28 cellular contexts compared by ENCODE assay signal in genomic region chr17:76496464-76496863, GRCh38. TPM values are rescaled to one million over a fixed set of nuclear protein-coding genes. Genes with fewer than 3 reads are reported as not detected.
DNase-seq lines count a peak whose midpoint lies in the region; ATAC-seq and TF ChIP-seq lines count a peak whose summit lies in the region.
"Had no signal": no experiment of that assay in that cellular context is flagged by ENCODE, and none has a peak within 500 bp of the region (broad histone marks: within the 10 kb centered on the region; RNA-seq: fewer than 3 reads in every experiment).

No MANE protein-coding gene starts in this region.

- H3K9me3 Mint-ChIP-seq in activated naive CD8-positive, alpha-beta T cell treated with anti-CD3 and anti-CD28 coated beads, Interleukin-2, amount 10 ng/mL, durations not matched to agents 7 days and 5 days, result no peaks in the 10 kb centered on the region
- H3K9me3 Mint-ChIP-seq in activated naive CD8-positive, alpha-beta T cell treated with anti-CD3 and anti-CD28 coated beads for 36 hours, result no peaks in the 10 kb centered on the region
- H3K9me3 Mint-ChIP-seq in immature natural killer cell (no peaks in the 10 kb centered on the region), H9 (no peaks in the 10 kb centered on the region; a peak in 1 of 5 replicates)
- H3K9me3 Mint-ChIP-seq: CD4-positive, CD25-positive, alpha-beta regulatory T cell; naive thymus-derived CD8-positive, alpha-beta T cell had no signal

- TF ChIP-seq CTCF in RWPE1 (conservative IDR thresholded peaks at IDR 0.05; ENCODE audit: low read depth) (no peak), H9 (conservative IDR thresholded peaks at IDR 0.05) (no peak)

- no peak overlapping the region for H3K56ac ChIP-seq in H9 (ENCODE audit: insufficient read length, low read depth, low read length)

- no peaks in the 10 kb centered on the region for H3K9me3 ChIP-seq in H9 (ENCODE audit: control insufficient read depth, low read depth, low read length)
- H3K9me3 ChIP-seq: thoracic aorta had no signal

- WGBS in H9 (ENCODE audit: extremely low coverage, insufficient read length, low lambda C conversion rate), result no CpG with 5 or more reads among the region's 6 CpGs

- no peak overlapping the region for H3K4me2 ChIP-seq in H9 (ENCODE audit: insufficient read depth, insufficient read length, low read length)

- H3K36me3 Mint-ChIP-seq in activated naive CD8-positive, alpha-beta T cell treated with anti-CD3 and anti-CD28 coated beads, Interleukin-2, amount 10 ng/mL, durations not matched to agents 7 days and 5 days, result no peaks in the 10 kb centered on the region
- peaks cover 2% of the 10 kb centered on the region for H3K36me3 Mint-ChIP-seq in activated naive CD8-positive, alpha-beta T cell treated with anti-CD3 and anti-CD28 coated beads for 36 hours
- H3K36me3 Mint-ChIP-seq in immature natural killer cell, result peaks cover 3 to 7% (median 4%) of the 10 kb centered on the region in 3 donors
- H3K36me3 Mint-ChIP-seq in H9 (ENCODE audit: insufficient read depth in 1 of 3, low read depth in 3 of 3), result no peaks in the 10 kb centered on the region; a peak in 2 of 7 replicates
- H3K36me3 Mint-ChIP-seq: CD4-positive, CD25-positive, alpha-beta regulatory T cell; naive thymus-derived CD8-positive, alpha-beta T cell had no signal

- no peak overlapping the region for H3K4me3 Mint-ChIP-seq in activated naive CD8-positive, alpha-beta T cell treated with anti-CD3 and anti-CD28 coated beads, Interleukin-2, amount 10 ng/mL, durations not matched to agents 7 days and 5 days
- H3K4me3 Mint-ChIP-seq in activated naive CD8-positive, alpha-beta T cell treated with anti-CD3 and anti-CD28 coated beads for 36 hours, result no peak overlapping the region
- H3K4me3 Mint-ChIP-seq in immature natural killer cell, result peak overlapping the region in 4 of 5 donors; percentile 21 to 61 (median 52)
- no peak overlapping the region for H3K4me3 Mint-ChIP-seq in H9

- no peak overlapping the region for H3K9ac ChIP-seq in H9 (ENCODE audit: extremely low read depth, insufficient read length, low read length)
- H3K9ac ChIP-seq: parathyroid adenoma had no signal

- no peak overlapping the region for H4K91ac ChIP-seq in H9 (ENCODE audit: insufficient read length, low read depth, low read length)

- no peak overlapping the region for H4K5ac ChIP-seq in H9 (ENCODE audit: insufficient read length, low read depth, low read length)

- H4K20me1 ChIP-seq in H9 (ENCODE audit: control insufficient read depth, insufficient read depth, insufficient read length), result no peaks in the 10 kb centered on the region

- H3K23ac ChIP-seq in H9 (ENCODE audit: insufficient read length, low read depth, low read length), result no peak overlapping the region

- H2AK5ac ChIP-seq in H9 (ENCODE audit: insufficient read length, low read length), result no peak overlapping the region

- H3K14ac ChIP-seq in H9 (ENCODE audit: insufficient read depth, low read length), result no peak overlapping the region

- peaks cover 9% of the 10 kb centered on the region for H3K23me2 ChIP-seq in H9 (ENCODE audit: insufficient read length, low read depth, low read length, poor library complexity, severe bottlenecking)

- no peak for DNase-seq in activated naive CD8-positive, alpha-beta T cell treated with anti-CD3 and anti-CD28 coated beads, Interleukin-2, amount 10 ng/mL, durations not matched to agents 7 days and 5 days
- DNase-seq in activated naive CD8-positive, alpha-beta T cell treated with anti-CD3 and anti-CD28 coated beads for 36 hours, result no peak
- DNase-seq in RWPE1 (ENCODE audit: low spot score) (no peak), immature natural killer cell (no peak), H9 (no peak), NCI-H2171 treated with DMSO at 0.1 percent for 48 hours (lab: John Stamatoyannopoulos, UW) (no peak), NOMO-1 (lab: John Stamatoyannopoulos, UW; ENCODE audit: unreplicated experiment in 2 of 2) (no peak)
- DNase-seq: ACHN; activated CD8-positive, alpha-beta memory T cell treated with anti-CD3 and anti-CD28 coated beads for 24 hours; CD4-positive, CD25-positive, alpha-beta regulatory T cell; erythroblast; GF-D8; Kasumi-1; naive thymus-derived CD8-positive, alpha-beta T cell; NCI-H1048; NCI-H1930; NCI-H345; T1000 had no signal

- H3K27me3 Mint-ChIP-seq in activated naive CD8-positive, alpha-beta T cell treated with anti-CD3 and anti-CD28 coated beads, Interleukin-2, amount 10 ng/mL, durations not matched to agents 7 days and 5 days, result no peaks in the 10 kb centered on the region
- no peaks in the 10 kb centered on the region for H3K27me3 Mint-ChIP-seq in activated naive CD8-positive, alpha-beta T cell treated with anti-CD3 and anti-CD28 coated beads for 36 hours
- H3K27me3 Mint-ChIP-seq in immature natural killer cell (ENCODE audit: low read depth in 3 of 3) (peaks cover 16 to 34% (median 29%) of the 10 kb centered on the region in 3 donors), H9 (ENCODE audit: low read depth) (peaks cover 7% of the 10 kb centered on the region)
- H3K27me3 Mint-ChIP-seq: CD4-positive, CD25-positive, alpha-beta regulatory T cell; naive thymus-derived CD8-positive, alpha-beta T cell had no signal

- no peak overlapping the region for H3T11ph ChIP-seq in H9 (ENCODE audit: low read length)

- H3K27ac Mint-ChIP-seq in activated naive CD8-positive, alpha-beta T cell treated with anti-CD3 and anti-CD28 coated beads, Interleukin-2, amount 10 ng/mL, durations not matched to agents 7 days and 5 days, result peak overlapping the region; percentile 34
- H3K27ac Mint-ChIP-seq in activated naive CD8-positive, alpha-beta T cell treated with anti-CD3 and anti-CD28 coated beads for 36 hours, result no peak overlapping the region
- H3K27ac Mint-ChIP-seq in immature natural killer cell (peak overlapping the region; percentile 99 to 100 (median 100)), H9 (no peak overlapping the region)

- no peak overlapping the region for H3K18ac ChIP-seq in H9 (ENCODE audit: insufficient read length, low read depth, low read length)

- no peak overlapping the region for H2AFZ ChIP-seq in H9 (ENCODE audit: low read length)
- H2AFZ ChIP-seq: parathyroid adenoma had no signal

- no peak overlapping the region for H2BK5ac ChIP-seq in H9 (ENCODE audit: insufficient read length, low read length)

- H4K8ac ChIP-seq in H9 (replicated peaks; ENCODE audit: insufficient read length, low read depth, low read length), result no peak overlapping the region

- H3K79me1 ChIP-seq in H9 (ENCODE audit: insufficient read depth, low read depth, low read length, poor library complexity, severe bottlenecking), result no peaks in the 10 kb centered on the region

- no peak overlapping the region for H2BK20ac ChIP-seq in H9 (ENCODE audit: low read depth, low read length, poor library complexity, severe bottlenecking)

- H3K4me1 Mint-ChIP-seq in activated naive CD8-positive, alpha-beta T cell treated with anti-CD3 and anti-CD28 coated beads, Interleukin-2, amount 10 ng/mL, durations not matched to agents 7 days and 5 days, result peaks cover 47% of the 10 kb centered on the region
- H3K4me1 Mint-ChIP-seq in activated naive CD8-positive, alpha-beta T cell treated with anti-CD3 and anti-CD28 coated beads for 36 hours, result peaks cover 46% of the 10 kb centered on the region
- H3K4me1 Mint-ChIP-seq in immature natural killer cell (peaks cover 92% of the 10 kb centered on the region in 2 donors), H9 (peaks cover 46 to 63% of the 10 kb centered on the region in 2 experiments)

- H3K4ac ChIP-seq in H9 (ENCODE audit: low read depth, low read length), result no peak overlapping the region

- no peak overlapping the region for H2BK120ac ChIP-seq in H9 (ENCODE audit: low read depth, low read length, poor library complexity, severe bottlenecking)

- no peak for ATAC-seq in activated naive CD8-positive, alpha-beta T cell treated with anti-CD3 and anti-CD28 coated beads, Interleukin-2, amount 10 ng/mL, durations not matched to agents 7 days and 5 days (ENCODE audit: low read depth)
- ATAC-seq: naive thymus-derived CD8-positive, alpha-beta T cell; Panc1; sciatic nerve had no signal

- no peak overlapping the region for H2BK12ac ChIP-seq in H9 (ENCODE audit: insufficient read length, low read depth, low read length)

- peak overlapping the region; percentile 89 for H3K27ac ChIP-seq in RWPE1
- peak overlapping the region; percentile 13 for H3K27ac ChIP-seq in temporal lobe (ENCODE audit: low read depth, low read length)
- H3K27ac ChIP-seq in H9 (ENCODE audit: insufficient read length, low read depth, low read length), result no peak overlapping the region
- H3K27ac ChIP-seq: thoracic aorta had no signal

- H3K4me1 ChIP-seq in H9 (ENCODE audit: insufficient read depth, low read length), result peaks cover under 1% of the 10 kb centered on the region; the same call in 1 of the 2 replicates

- no peak overlapping the region for H2BK15ac ChIP-seq in H9 (ENCODE audit: low read depth, low read length)

- no peaks in the 10 kb centered on the region for H3K79me2 ChIP-seq in H9 (ENCODE audit: insufficient read depth, low read length)
- H3K79me2 ChIP-seq: parathyroid adenoma had no signal

- POLR2A ChIA-PET in activated naive CD8-positive, alpha-beta T cell treated with anti-CD3 and anti-CD28 coated beads, Interleukin-2, amount 10 ng/mL, durations not matched to agents 7 days and 5 days (lab: Charles Lee), result no interaction called here
- POLR2A ChIA-PET in RWPE1 (lab: Yijun Ruan, JAX; ENCODE audit: low non-redundant PET), result no interaction called here

- CTCF ChIA-PET in RWPE1 (lab: Yijun Ruan, JAX), result interaction anchor here (0.7 kb wide), 1 partner anchor 29 kb away, joined by 3 read pairs; no protein-coding TSS in a partner anchor

- H3K27me3 ChIP-seq in H9 (ENCODE audit: insufficient read depth, low read length), result no peaks in the 10 kb centered on the region

RNA-seq across cellular contexts. Expression of gene RHBDF2, which starts 4.8 kb away (rescaled TPM):
- 10 to 100 TPM; 65.1 to 67.2 TPM for total RNA-seq in activated naive CD8-positive, alpha-beta T cell treated with anti-CD3 and anti-CD28 coated beads, Interleukin-2, amount 10 ng/mL, durations not matched to agents 7 days and 5 days
- 10 to 100 TPM; 20.7 to 22.2 TPM for total RNA-seq in activated naive CD8-positive, alpha-beta T cell treated with anti-CD3 and anti-CD28 coated beads for 36 hours
- polyA plus RNA-seq in immature natural killer cell, result 10 to 100 TPM; 19.3 to 90.5 (median 23.6) TPM
- 2.7 TPM for total RNA-seq in temporal lobe
- total RNA-seq in H9 (2021), result 17.1 and 19.7 TPM in 2 replicates

RNA-seq across cellular contexts. Expression of gene AANAT, which starts 29.1 kb away (rescaled TPM):
- total RNA-seq in activated naive CD8-positive, alpha-beta T cell treated with anti-CD3 and anti-CD28 coated beads, Interleukin-2, amount 10 ng/mL, durations not matched to agents 7 days and 5 days, result not detected
- under 1 TPM in 1 of 2 experiments, not detected in 1; 0.36 TPM for total RNA-seq in activated naive CD8-positive, alpha-beta T cell treated with anti-CD3 and anti-CD28 coated beads for 36 hours
- polyA plus RNA-seq in immature natural killer cell, result under 1 TPM in 1 of 3 donors, not detected in 2; 0.34 TPM
- total RNA-seq in temporal lobe (not detected), H9 (2021) (0.15 and 0.55 TPM in 2 replicates)
- total RNA-seq: CD4-positive, CD25-positive, alpha-beta regulatory T cell; frontal cortex; kidney epithelial cell; mesenteric fat pad; naive thymus-derived CD8-positive, alpha-beta T cell; sciatic nerve; SK-MEL-5; thoracic aorta had no signal
- polyA plus RNA-seq: CD4-positive, CD25-positive, alpha-beta regulatory T cell; naive thymus-derived CD8-positive, alpha-beta T cell had no signal

RNA-seq across cellular contexts. Expression of gene CYGB, which starts 41.0 kb away (rescaled TPM):
- under 1 TPM in 1 of 2 experiments, not detected in 1; 0.37 TPM for total RNA-seq in activated naive CD8-positive, alpha-beta T cell treated with anti-CD3 and anti-CD28 coated beads, Interleukin-2, amount 10 ng/mL, durations not matched to agents 7 days and 5 days
- under 1 TPM; 0.33 to 0.62 TPM for total RNA-seq in activated naive CD8-positive, alpha-beta T cell treated with anti-CD3 and anti-CD28 coated beads for 36 hours
- polyA plus RNA-seq in immature natural killer cell, result under 1 TPM in 2 of 3 donors, not detected in 1; 0.09 to 0.41 TPM
- 2.0 TPM for total RNA-seq in temporal lobe
- 2.4 and 2.8 TPM in 2 replicates for total RNA-seq in H9 (2021)
- total RNA-seq: CD4-positive, CD25-positive, alpha-beta regulatory T cell had no signal
- polyA plus RNA-seq: CD4-positive, CD25-positive, alpha-beta regulatory T cell had no signal

RNA-seq across cellular contexts. Expression of gene PRCD, which starts 43.4 kb away (rescaled TPM):
- 1 to 10 TPM in 1 of 2 experiments, under 1 TPM in 1; 0.78 to 1.1 TPM for total RNA-seq in activated naive CD8-positive, alpha-beta T cell treated with anti-CD3 and anti-CD28 coated beads, Interleukin-2, amount 10 ng/mL, durations not matched to agents 7 days and 5 days
- total RNA-seq in activated naive CD8-positive, alpha-beta T cell treated with anti-CD3 and anti-CD28 coated beads for 36 hours, result under 1 TPM; 0.36 to 0.66 TPM
- 1 to 10 TPM; 2.8 to 5.3 (median 3.1) TPM for polyA plus RNA-seq in immature natural killer cell
- total RNA-seq in temporal lobe (2.0 TPM), H9 (2021) (0.42 and 0.46 TPM in 2 replicates)
- total RNA-seq: CD4-positive, CD25-positive, alpha-beta regulatory T cell; HT1080; kidney epithelial cell had no signal

RNA-seq across cellular contexts. Expression of gene UBE2O, which starts 43.5 kb away (rescaled TPM):
- 10 to 100 TPM; 31.3 to 31.4 TPM for total RNA-seq in activated naive CD8-positive, alpha-beta T cell treated with anti-CD3 and anti-CD28 coated beads, Interleukin-2, amount 10 ng/mL, durations not matched to agents 7 days and 5 days
- 10 to 100 TPM; 37.7 to 38.4 TPM for total RNA-seq in activated naive CD8-positive, alpha-beta T cell treated with anti-CD3 and anti-CD28 coated beads for 36 hours
- 10 to 100 TPM in 1 of 3 donors, 1 to 10 TPM in 1, under 1 TPM in 1; 0.19 to 14.3 (median 5.2) TPM for polyA plus RNA-seq in immature natural killer cell
- total RNA-seq in temporal lobe (30.7 TPM), H9 (2021) (47.7 and 52.6 TPM in 2 replicates)

Comparison
In these comparisons a context has a peak if more than half of its experiments do, and no peak if none do; other contexts are left out.
1. H3K27ac Mint-ChIP-seq: peak in activated naive CD8-positive, alpha-beta T cell treated with anti-CD3 and anti-CD28 coated beads, Interleukin-2, amount 10 ng/mL, durations not matched to agents 7 days and 5 days (single experiment) and immature natural killer cell (6 of 6); none in activated naive CD8-positive, alpha-beta T cell treated with anti-CD3 and anti-CD28 coated beads for 36 hours (single experiment) and H9 (0 of 3).
2. H3K4me3 Mint-ChIP-seq: peak in immature natural killer cell (4 of 5); none in activated naive CD8-positive, alpha-beta T cell treated with anti-CD3 and anti-CD28 coated beads, Interleukin-2, amount 10 ng/mL, durations not matched to agents 7 days and 5 days (single experiment), activated naive CD8-positive, alpha-beta T cell treated with anti-CD3 and anti-CD28 coated beads for 36 hours (single experiment) and H9 (0 of 2).